Comparison of ENCODE assay signal across 1 cellular context in genomic region chr9:130368631-130369103, GRCh38.
TF ChIP-seq lines count a peak whose summit lies in the region.

No MANE protein-coding gene starts in this region.

TF ChIP-seq in K562, 482 proteins besides CTCF, POLR2A, EP300 and RAD21 (continued from another document):
- no peak for TF ChIP-seq PBX2 (CRISPR knock-in tag; IDR thresholded peaks at IDR 0.05; ENCODE audit: low read depth)
- TF ChIP-seq PBX2 (tag; conservative IDR thresholded peaks at IDR 0.05; ENCODE audit: low read depth), result peak; percentile 66
- TF ChIP-seq ARNT (IDR thresholded peaks at IDR 0.05), result 0 out of 4 replicates have a peak, but pooled peaks of 1 of the 2 experiments have one; percentile 31
- TF ChIP-seq MYC (IDR thresholded peaks at IDR 0.05; ENCODE audit: low read depth, low read length), result peak; percentile 28; the same call in 1 of the 2 replicates
- no peak for TF ChIP-seq MYC (CRISPR knock-in tag; IDR thresholded peaks at IDR 0.05; ENCODE audit: borderline replicate concordance, low read depth)
- TF ChIP-seq CBFB (CRISPR knock-in tag; IDR thresholded peaks at IDR 0.05), result no peak
- no peak for TF ChIP-seq SP2 (IDR thresholded peaks at IDR 0.05; ENCODE audit: extremely low read depth, low read depth, low read length, poor library complexity, severe bottlenecking)
- no peak for TF ChIP-seq ZBTB11 (CRISPR knock-in tag; IDR thresholded peaks at IDR 0.05)
- TF ChIP-seq ZNF740 (CRISPR knock-in tag; IDR thresholded peaks at IDR 0.05), result no peak
- TF ChIP-seq ZNF740 (tag; IDR thresholded peaks at IDR 0.05), result no peak
- no peak for TF ChIP-seq PPARD (CRISPR knock-in tag; IDR thresholded peaks at IDR 0.05)
- peak; percentile 62 for TF ChIP-seq CBFA2T2 (conservative IDR thresholded peaks at IDR 0.05)
- TF ChIP-seq TAL1 (IDR thresholded peaks at IDR 0.05), result peak; percentile 51
- no peak for TF ChIP-seq ZNF766 (CRISPR knock-in tag; conservative IDR thresholded peaks at IDR 0.05)
- TF ChIP-seq PKNOX1 (IDR thresholded peaks at IDR 0.05), result peak; percentile 90
- TF ChIP-seq MYNN (IDR thresholded peaks at IDR 0.05), result no peak
- no peak for TF ChIP-seq MYNN (CRISPR knock-in tag; IDR thresholded peaks at IDR 0.05)
